In the genomic region with DNA sequence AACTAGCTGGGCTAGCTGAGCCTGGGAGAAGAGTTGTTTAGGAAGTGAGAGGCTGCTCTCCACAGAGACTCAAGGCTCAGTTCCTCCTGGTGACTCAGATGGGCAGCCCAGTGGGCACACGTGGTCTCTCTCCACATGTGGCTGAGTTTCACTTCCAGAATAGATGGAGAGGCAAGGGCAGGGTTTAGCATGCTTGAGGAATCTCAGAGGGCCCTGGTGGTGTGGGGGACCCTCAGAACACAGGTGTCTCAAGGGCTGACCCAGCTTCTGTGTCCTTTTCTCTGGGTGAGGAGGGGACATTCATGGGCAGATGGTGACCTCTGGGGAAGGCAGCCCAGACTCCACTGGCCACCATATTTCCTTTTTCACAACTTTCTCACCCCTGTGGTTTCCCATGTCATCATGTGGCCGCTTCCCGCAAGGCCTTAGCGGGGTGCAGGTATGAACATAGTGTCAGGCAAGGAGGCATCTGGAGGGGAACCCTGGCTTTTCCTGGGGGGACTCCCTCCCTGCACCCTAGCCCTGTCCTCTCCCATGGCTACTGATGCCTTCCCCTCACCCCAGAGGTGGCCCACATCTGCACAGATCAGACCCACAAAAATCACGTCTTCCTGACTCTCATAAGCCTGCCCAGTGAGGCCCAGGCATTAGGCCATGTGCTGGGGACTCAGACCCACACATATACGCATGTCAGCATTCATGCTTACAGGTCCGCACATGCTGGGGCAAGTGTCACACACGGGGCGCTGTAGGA, we compare ENCODE assay signal across 1 cellular context.
TF ChIP-seq lines count a peak whose summit lies in the region.

No MANE protein-coding gene starts in this region.

TF ChIP-seq in endothelial cell of umbilical vein, 7 proteins besides CTCF, POLR2A, EP300 and RAD21:
- peak; percentile 44 for TF ChIP-seq FOS (IDR thresholded peaks at IDR 0.05; ENCODE audit: borderline replicate concordance, insufficient read depth, low read length)
- TF ChIP-seq POLR2AphosphoS5 (IDR thresholded peaks at IDR 0.05; ENCODE audit: insufficient read depth, low read depth, low read length), result no peak
- TF ChIP-seq, protein P1, sequence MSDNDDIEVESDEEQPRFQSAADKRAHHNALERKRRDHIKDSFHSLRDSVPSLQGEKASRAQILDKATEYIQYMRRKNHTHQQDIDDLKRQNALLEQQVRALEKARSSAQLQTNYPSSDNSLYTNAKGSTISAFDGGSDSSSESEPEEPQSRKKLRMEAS (IDR thresholded peaks at IDR 0.05; ENCODE audit: insufficient read depth, insufficient read length), result peak; percentile 62
